In the genomic region with DNA sequence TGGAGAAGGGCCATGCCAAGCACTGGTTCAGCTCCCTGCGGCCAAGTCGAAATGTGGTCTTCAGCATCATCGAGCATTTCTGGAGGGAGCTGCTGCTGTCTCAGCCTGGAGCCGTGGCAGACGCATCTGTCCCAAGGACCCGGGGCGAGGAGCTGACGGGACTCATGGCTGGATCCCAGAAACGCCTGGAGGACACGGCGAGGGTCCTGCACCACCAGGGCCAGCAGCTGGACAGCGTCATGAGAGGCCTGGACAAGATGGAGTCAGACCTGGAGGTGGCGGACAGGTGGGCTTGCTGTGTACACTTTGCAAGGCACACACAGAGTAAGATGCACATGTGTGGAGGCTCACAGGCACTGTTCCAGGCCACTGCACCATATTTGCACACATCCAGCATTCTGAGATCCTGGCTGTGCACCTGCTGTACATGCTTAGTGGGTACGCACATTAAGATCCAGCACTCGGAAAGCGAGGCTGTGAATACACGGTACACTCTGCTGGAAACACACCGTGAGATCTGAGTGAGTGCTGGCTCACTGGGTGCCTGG, we compare ENCODE assay signal across 23 cellular contexts. TPM values are rescaled to one million over a fixed set of nuclear protein-coding genes. Genes with fewer than 3 reads are reported as not detected.
DNase-seq lines count a peak whose midpoint lies in the region; ATAC-seq and TF ChIP-seq lines count a peak whose summit lies in the region.
"Had no signal": no experiment of that assay in that cellular context is flagged by ENCODE, and none has a peak within 500 bp of the region (broad histone marks: within the 10 kb centered on the region; RNA-seq: fewer than 3 reads in every experiment).

No MANE protein-coding gene starts in this region.

- H3K9me3 Mint-ChIP-seq in chondrocyte (ENCODE audit: low read depth): no peaks in the 10 kb centered on the region
- no peaks in the 10 kb centered on the region for H3K9me3 Mint-ChIP-seq in stimulated activated effector memory CD8-positive, alpha-beta T cell treated with anti-CD3 and anti-CD28 coated beads, Interleukin-12 subunit alpha, Interleukin-12 subunit beta, amount 100 ng/mL, for 72 hours
- H3K9me3 Mint-ChIP-seq: activated B cell treated with CpG ODN at 0.5 μM for 24 hours; activated naive CD4-positive, alpha-beta T cell treated with anti-CD3 and anti-CD28 coated beads, Interleukin-2, amount 50 U/mL, for 24 hours; CD14-positive monocyte; nephron had no signal

- no peak overlapping the region for H3K4me3 ChIP-seq in Panc1 (ENCODE audit: low read depth in 2 of 2, low read length in 2 of 2)
- H3K4me3 ChIP-seq: GM12878, hepatocyte, SJSA1, smooth muscle cell had no signal

- H3K4me1 ChIP-seq in Panc1 (ENCODE audit: control insufficient read depth, insufficient read depth, low read length): no peaks in the 10 kb centered on the region; the same call in 1 of the 2 replicates
- H3K4me1 ChIP-seq: SJSA1 had no signal

- H3K27ac ChIP-seq in Panc1 (ENCODE audit: low read length): no peak overlapping the region
- H3K27ac ChIP-seq: hepatocyte, SJSA1 had no signal

- no peaks in the 10 kb centered on the region for H3K36me3 ChIP-seq in Panc1 (ENCODE audit: control insufficient read depth, insufficient read depth, low read length)

- no peaks in the 10 kb centered on the region for H3K4me1 Mint-ChIP-seq in chondrocyte (ENCODE audit: low read depth)
- peaks cover 49% of the 10 kb centered on the region for H3K4me1 Mint-ChIP-seq in stimulated activated effector memory CD8-positive, alpha-beta T cell treated with anti-CD3 and anti-CD28 coated beads, Interleukin-12 subunit alpha, Interleukin-12 subunit beta, amount 100 ng/mL, for 72 hours
- H3K4me1 Mint-ChIP-seq: nephron had no signal

- POLR2A ChIA-PET in Panc1 (lab: Charles Lee): interaction anchor here (0.5 kb wide), 1 partner anchor 264 kb away, joined by 5 read pairs; no protein-coding TSS in a partner anchor

- DNase-seq in activated effector memory CD4-positive, alpha-beta T cell treated with anti-CD3 and anti-CD28 coated beads, Interleukin-2, amount 50 U/mL, for 16 hours: peak; percentile 56
- DNase-seq in activated effector memory CD4-positive, alpha-beta T cell treated with Interleukin-2 at 50 U/mL for 16 hours: no peak
- no peak for DNase-seq in Panc1 (ENCODE audit: low read depth, low spot score)
- DNase-seq in chondrocyte (ENCODE audit: low spot score): peak; percentile 85
- no peak for DNase-seq in stimulated activated effector memory CD8-positive, alpha-beta T cell treated with anti-CD3 and anti-CD28 coated beads, Interleukin-12 subunit alpha, Interleukin-12 subunit beta, amount 100 ng/mL, for 72 hours (ENCODE audit: low spot score in 2 of 2)
- DNase-seq in AG08396 (ENCODE audit: low spot score): no peak
- DNase-seq in posterior vena cava (ENCODE audit: low spot score): no peak
- DNase-seq: activated B cell treated with CpG ODN at 0.5 μM for 24 hours; HCEC 1CT; mesenchymal stem cell; NCI-H1436; NCI-H2171; NCI-H82; stimulated activated CD4-positive, alpha-beta T cell treated with anti-CD3 and anti-CD28 coated beads, Interleukin-4, amount 100 ng/mL, for 1 hour had no signal

- H3K36me3 Mint-ChIP-seq in chondrocyte (ENCODE audit: low read depth): peaks cover 7% of the 10 kb centered on the region
- peaks cover 26% of the 10 kb centered on the region for H3K36me3 Mint-ChIP-seq in stimulated activated effector memory CD8-positive, alpha-beta T cell treated with anti-CD3 and anti-CD28 coated beads, Interleukin-12 subunit alpha, Interleukin-12 subunit beta, amount 100 ng/mL, for 72 hours

- H3K9me3 ChIP-seq in Panc1 (ENCODE audit: control insufficient read depth, insufficient read depth, low read depth, low read length): no peaks in the 10 kb centered on the region
- H3K9me3 ChIP-seq: SJSA1 had no signal

- CTCF ChIA-PET in Panc1 (lab: Charles Lee): no interaction called here

- no peak for TF ChIP-seq CTCF in Panc1 (IDR thresholded peaks at IDR 0.05)
- TF ChIP-seq CTCF in chondrocyte (IDR thresholded peaks at IDR 0.05): no peak

- no peaks in the 10 kb centered on the region for H3K27me3 Mint-ChIP-seq in chondrocyte (ENCODE audit: low read depth)
- H3K27me3 Mint-ChIP-seq: activated B cell treated with CpG ODN at 0.5 μM for 24 hours; activated naive CD4-positive, alpha-beta T cell treated with anti-CD3 and anti-CD28 coated beads, Interleukin-2, amount 50 U/mL, for 24 hours; progenitor cell of endocrine pancreas had no signal

- 0 out of 2 replicates have a peak, but pooled peaks have one; percentile 23 for ATAC-seq in Panc1
- no peak for ATAC-seq in stimulated activated effector memory CD8-positive, alpha-beta T cell treated with anti-CD3 and anti-CD28 coated beads, Interleukin-12 subunit alpha, Interleukin-12 subunit beta, amount 100 ng/mL, for 72 hours
- ATAC-seq in GM21825 (IDR thresholded peaks at IDR 0.05; ENCODE audit: unreplicated experiment): no peak
- ATAC-seq: GM12878 had no signal

- H3K4me3 Mint-ChIP-seq in chondrocyte (ENCODE audit: unreplicated experiment): no peak overlapping the region
- H3K4me3 Mint-ChIP-seq in stimulated activated effector memory CD8-positive, alpha-beta T cell treated with anti-CD3 and anti-CD28 coated beads, Interleukin-12 subunit alpha, Interleukin-12 subunit beta, amount 100 ng/mL, for 72 hours: peak overlapping the region; percentile 42
- H3K4me3 Mint-ChIP-seq: activated B cell treated with CpG ODN at 0.5 μM for 24 hours; activated naive CD4-positive, alpha-beta T cell treated with anti-CD3 and anti-CD28 coated beads, Interleukin-2, amount 50 U/mL, for 24 hours; CD14-positive monocyte; nephron had no signal

- in situ Hi-C loops in Panc1 (cut with HindIII; ENCODE audit: low pct_unique_long_range_greater_than_20kb, low sequenced_read_pairs): no loop called here

- no peak overlapping the region for H3K27ac Mint-ChIP-seq in chondrocyte (ENCODE audit: unreplicated experiment)
- H3K27ac Mint-ChIP-seq in stimulated activated effector memory CD8-positive, alpha-beta T cell treated with anti-CD3 and anti-CD28 coated beads, Interleukin-12 subunit alpha, Interleukin-12 subunit beta, amount 100 ng/mL, for 72 hours: peak overlapping the region; percentile 91
- H3K27ac Mint-ChIP-seq: activated B cell treated with CpG ODN at 0.5 μM for 24 hours; activated naive CD4-positive, alpha-beta T cell treated with anti-CD3 and anti-CD28 coated beads, Interleukin-2, amount 50 U/mL, for 24 hours; nephron had no signal

- no TSS peak for BruUV-seq in Panc1 (replicated peaks; lab: Mats Ljungman, UMichigan)

- H3K27me3 ChIP-seq in Panc1 (ENCODE audit: control insufficient read depth, insufficient read depth, low read length): no peaks in the 10 kb centered on the region
- H3K27me3 ChIP-seq: hepatocyte, SJSA1 had no signal

- intact Hi-C loops in Panc1 (cut with micrococcal nuclease; ENCODE audit: unreplicated experiment) (no loop called here), posterior vena cava (cut with DNase I) (loop anchor here in 1 of 2 donors (10.0 kb wide), 1 partner anchor 1723 kb away; no protein-coding TSS in a partner anchor)

RNA-seq across cellular contexts. Expression of a gene that starts 12.8 kb away (rescaled TPM):
- total RNA-seq in Panc1 (2021; ENCODE audit: unreplicated experiment) (55.6 TPM), chondrocyte (22.5 to 30.9 TPM (median 23.5 TPM) in 3 replicates), posterior vena cava (10 to 100 TPM; 14.8 to 16.3 TPM)
- polyA plus RNA-seq in Panc1 (2012; ENCODE audit: insufficient read length): 76.9 TPM

RNA-seq across cellular contexts. Expression of a gene that starts 12.9 kb away (rescaled TPM):
- total RNA-seq in Panc1 (2021; ENCODE audit: unreplicated experiment) (27.7 TPM), chondrocyte (15.0 to 24.2 TPM (median 17.8 TPM) in 3 replicates), posterior vena cava (10 to 100 TPM; 10.3 to 11.4 TPM)
- polyA plus RNA-seq in Panc1 (2012; ENCODE audit: insufficient read length): 34.7 TPM

Comparison
In these comparisons a context has a peak if more than half of its experiments do, and no peak if none do; other contexts are left out.
1. DNase-seq: peak in activated effector memory CD4-positive, alpha-beta T cell treated with anti-CD3 and anti-CD28 coated beads, Interleukin-2, amount 50 U/mL, for 16 hours (single experiment) and chondrocyte (single experiment); none in activated effector memory CD4-positive, alpha-beta T cell treated with Interleukin-2 at 50 U/mL for 16 hours (single experiment), Panc1 (single experiment), stimulated activated effector memory CD8-positive, alpha-beta T cell treated with anti-CD3 and anti-CD28 coated beads, Interleukin-12 subunit alpha, Interleukin-12 subunit beta, amount 100 ng/mL, for 72 hours (0 of 2), AG08396 (single experiment) and posterior vena cava (single experiment).